ENCODE assay signal across 11 cellular contexts in genomic region chr12:6124411-6125151, GRCh38. TPM values are rescaled to one million over a fixed set of nuclear protein-coding genes. Genes with fewer than 3 reads are reported as not detected.
DNase-seq lines count a peak whose midpoint lies in the region; ATAC-seq and TF ChIP-seq lines count a peak whose summit lies in the region.
"Had no signal": no experiment of that assay in that cellular context is flagged by ENCODE, and none has a peak within 500 bp of the region (broad histone marks: within the 10 kb centered on the region; RNA-seq: fewer than 3 reads in every experiment).

Gene VWF, minus strand, starts transcription at chr12:6124670. Its CDS starts 1,474 bp downstream, at chr12:6123196.

- POLR2A ChIA-PET in CD4-positive, alpha-beta memory T cell (lab: Charles Lee; ENCODE audit: partially characterized antibody): no interaction called here

- no peaks in the 10 kb centered on the region for H3K9me3 ChIP-seq in mammary epithelial cell (replicated peaks; ENCODE audit: insufficient read depth, low read length)
- no peaks in the 10 kb centered on the region for H3K9me3 ChIP-seq in CD4-positive, alpha-beta memory T cell (ENCODE audit: control insufficient read depth in 1 of 2, low read length in 2 of 2)

- no peak for TF ChIP-seq CTCF in mammary epithelial cell (conservative IDR thresholded peaks at IDR 0.05 in 1 of 2, IDR thresholded peaks at IDR 0.05 in 1 of 2; ENCODE audit: extremely low read depth in 1 of 2, insufficient read depth in 1 of 2, low read depth in 1 of 2, low read length in 2 of 2)

- H3K27ac ChIP-seq in mammary epithelial cell (ENCODE audit: insufficient read depth, low read depth, low read length): no peak within 1 kb of the TSS
- H3K27ac ChIP-seq in CD4-positive, alpha-beta memory T cell (ENCODE audit: low read depth, low read length): no peak within 1 kb of the TSS

- dilution Hi-C loops in mammary epithelial cell (cut with HindIII; ENCODE audit: low sequenced_read_pairs): loop anchor here (5.0 kb wide), 1 partner anchor 77 kb away; no protein-coding TSS in a partner anchor

- no peaks in the 10 kb centered on the region for H3K4me1 Mint-ChIP-seq in CD4-positive, alpha-beta memory T cell
- no peaks in the 10 kb centered on the region for H3K4me1 Mint-ChIP-seq in stimulated activated naive B cell treated with anti-CD40 and anti-IgM and Interleukin-4, amounts not matched to agents 10 μg/mL and 1 μg/mL and 100 μg/mL, for 72 hours

- peak within 1 kb of the TSS in 1 of 7 donors; percentile 28 for H3K27ac Mint-ChIP-seq in CD4-positive, alpha-beta memory T cell
- no peak within 1 kb of the TSS for H3K27ac Mint-ChIP-seq in stimulated activated naive B cell treated with anti-CD40 and anti-IgM and Interleukin-4, amounts not matched to agents 10 μg/mL and 1 μg/mL and 100 μg/mL, for 72 hours

- no peak within 1 kb of the TSS for H3K4me2 ChIP-seq in mammary epithelial cell (ENCODE audit: insufficient read depth, low read depth, low read length)

- 54% methylated on average over 5 of the region's 5 CpGs for WGBS in mammary epithelial cell (ENCODE audit: low coverage, missing lambda C conversion rate)

- no peak for ATAC-seq in stimulated activated naive B cell treated with anti-CD40 and anti-IgM and Interleukin-4, amounts not matched to agents 10 μg/mL and 1 μg/mL and 100 μg/mL, for 72 hours (replicated peaks)
- no peak for ATAC-seq in GM21360 (IDR thresholded peaks at IDR 0.05; ENCODE audit: unreplicated experiment)
- no peak for ATAC-seq in GM19351 (IDR thresholded peaks at IDR 0.05; ENCODE audit: unreplicated experiment)

- CTCF ChIA-PET in mammary epithelial cell (lab: Charles Lee; ENCODE audit: low non-redundant PET): interaction anchor here (0.5 kb wide), 1 partner anchor 170 kb away, joined by 12 read pairs; no protein-coding TSS in a partner anchor
- CTCF ChIA-PET in CD4-positive, alpha-beta memory T cell (lab: Charles Lee; ENCODE audit: partially characterized antibody): interaction anchor here (0.9 kb wide), 1 partner anchor 72 kb away, joined by 3 read pairs; no protein-coding TSS in a partner anchor

- peaks cover 5% of the 10 kb centered on the region for H3K4me1 ChIP-seq in mammary epithelial cell (ENCODE audit: insufficient read depth, low read length)
- no peaks in the 10 kb centered on the region for H3K4me1 ChIP-seq in CD4-positive, alpha-beta memory T cell (ENCODE audit: insufficient read depth, low read length)

- peak; percentile 8 for DNase-seq in AG20443 (ENCODE audit: low spot score)
- DNase-seq in mammary epithelial cell: no peak
- DNase-seq in iPS-NIHi11 (ENCODE audit: low spot score): peak; percentile 23
- DNase-seq in pulmonary artery endothelial cell (ENCODE audit: low read depth, low spot score): peak; percentile 40
- no peak for DNase-seq in CD4-positive, alpha-beta memory T cell
- no peak for DNase-seq in stimulated activated naive B cell treated with anti-CD40 and anti-IgM and Interleukin-4, amounts not matched to agents 10 μg/mL and 1 μg/mL and 100 μg/mL, for 72 hours
- DNase-seq: activated effector memory CD4-positive, alpha-beta T cell treated with Interleukin-2 at 50 U/mL for 16 hours; stimulated activated CD4-positive, alpha-beta T cell treated with anti-CD3 and anti-CD28 coated beads, Interleukin-12 subunit alpha, Interleukin-12 subunit beta, amount 100 ng/mL, for 4 hours; stimulated activated naive CD4-positive, alpha-beta T cell had no signal

- no peak within 1 kb of the TSS for H3K4me3 ChIP-seq in mammary epithelial cell (replicated peaks in 1 of 3; ENCODE audit: insufficient read depth in 1 of 3, low read depth in 2 of 3, low read length in 3 of 3)
- H3K4me3 ChIP-seq in CD4-positive, alpha-beta memory T cell (ENCODE audit: low read length in 2 of 2): no peak within 1 kb of the TSS

- in situ Hi-C loops in mammary epithelial cell (cut with MboI; ENCODE audit: low sequenced_read_pairs in 2 of 2): no loop called here

- no peaks in the 10 kb centered on the region for H3K36me3 Mint-ChIP-seq in CD4-positive, alpha-beta memory T cell
- H3K36me3 Mint-ChIP-seq in stimulated activated naive B cell treated with anti-CD40 and anti-IgM and Interleukin-4, amounts not matched to agents 10 μg/mL and 1 μg/mL and 100 μg/mL, for 72 hours: no peaks in the 10 kb centered on the region

- peak within 1 kb of the TSS; percentile 62 for H2AFZ ChIP-seq in mammary epithelial cell (ENCODE audit: low read depth, low read length)

- peaks cover 5 to 7% of the 10 kb centered on the region in 2 donors for H3K27me3 Mint-ChIP-seq in CD4-positive, alpha-beta memory T cell
- H3K27me3 Mint-ChIP-seq in stimulated activated naive B cell treated with anti-CD40 and anti-IgM and Interleukin-4, amounts not matched to agents 10 μg/mL and 1 μg/mL and 100 μg/mL, for 72 hours: peaks cover 9 to 13% of the 10 kb centered on the region in 2 donors

- no peak within 1 kb of the TSS for H3K9ac ChIP-seq in mammary epithelial cell (ENCODE audit: insufficient read depth, low read length)

- no peaks in the 10 kb centered on the region for H3K79me2 ChIP-seq in mammary epithelial cell (ENCODE audit: insufficient read depth, low read length)

- no peaks in the 10 kb centered on the region for H4K20me1 ChIP-seq in mammary epithelial cell (ENCODE audit: insufficient read depth, low read length)

- peaks cover 3% of the 10 kb centered on the region for H3K27me3 ChIP-seq in mammary epithelial cell (ENCODE audit: insufficient read depth, low read length)
- no peaks in the 10 kb centered on the region for H3K27me3 ChIP-seq in CD4-positive, alpha-beta memory T cell (ENCODE audit: insufficient read depth, low read length)

- no peaks in the 10 kb centered on the region for H3K36me3 ChIP-seq in mammary epithelial cell (ENCODE audit: insufficient read depth, low read length)
- H3K36me3 ChIP-seq in CD4-positive, alpha-beta memory T cell (ENCODE audit: insufficient read depth, low read length): no peaks in the 10 kb centered on the region

- H3K9me3 Mint-ChIP-seq in CD4-positive, alpha-beta memory T cell: no peaks in the 10 kb centered on the region
- H3K9me3 Mint-ChIP-seq in stimulated activated naive B cell treated with anti-CD40 and anti-IgM and Interleukin-4, amounts not matched to agents 10 μg/mL and 1 μg/mL and 100 μg/mL, for 72 hours: no peaks in the 10 kb centered on the region

- no TSS peak for BruUV-seq in mammary epithelial cell (replicated peaks; lab: Mats Ljungman, UMichigan)

- intact Hi-C loops in mammary epithelial cell (cut with micrococcal nuclease): no loop called here
- intact Hi-C loops in CD4-positive, alpha-beta memory T cell (cut with micrococcal nuclease): no loop called here

- H3K4me3 Mint-ChIP-seq in CD4-positive, alpha-beta memory T cell: no peak within 1 kb of the TSS
- no peak within 1 kb of the TSS for H3K4me3 Mint-ChIP-seq in stimulated activated naive B cell treated with anti-CD40 and anti-IgM and Interleukin-4, amounts not matched to agents 10 μg/mL and 1 μg/mL and 100 μg/mL, for 72 hours

RNA-seq across cellular contexts. Expression of gene VWF, which starts in this region (rescaled TPM):
- total RNA-seq in mammary epithelial cell (under 1 TPM; under 0.01 to 0.49 TPM), pulmonary artery endothelial cell (535 and 577 TPM in 2 replicates)
- polyA plus RNA-seq in mammary epithelial cell: 0.07 TPM
- polyA minus RNA-seq in mammary epithelial cell: 1.1 TPM
- under 1 TPM; 0.03 to 0.17 TPM for total RNA-seq in CD4-positive, alpha-beta memory T cell
- polyA plus RNA-seq in CD4-positive, alpha-beta memory T cell: under 1 TPM in 1 of 2 donors, not detected in 1; 0.15 TPM

Comparison
In these comparisons a context has a peak if more than half of its experiments do, and no peak if none do; other contexts are left out.
1. RNA of gene VWF (total RNA-seq): 535 to 577 TPM in pulmonary artery endothelial cell; under 0.01 to 0.49 TPM in mammary epithelial cell and 0.03 to 0.17 TPM in CD4-positive, alpha-beta memory T cell; every median in the first group is over 100 times any median in the second.
2. DNase-seq: peak in AG20443 (single experiment), iPS-NIHi11 (single experiment) and pulmonary artery endothelial cell (single experiment); none in mammary epithelial cell (single experiment), CD4-positive, alpha-beta memory T cell (0 of 5) and stimulated activated naive B cell treated with anti-CD40 and anti-IgM and Interleukin-4, amounts not matched to agents 10 μg/mL and 1 μg/mL and 100 μg/mL, for 72 hours (single experiment).